ENCODE assay signal across 28 cellular contexts in the genomic region with DNA sequence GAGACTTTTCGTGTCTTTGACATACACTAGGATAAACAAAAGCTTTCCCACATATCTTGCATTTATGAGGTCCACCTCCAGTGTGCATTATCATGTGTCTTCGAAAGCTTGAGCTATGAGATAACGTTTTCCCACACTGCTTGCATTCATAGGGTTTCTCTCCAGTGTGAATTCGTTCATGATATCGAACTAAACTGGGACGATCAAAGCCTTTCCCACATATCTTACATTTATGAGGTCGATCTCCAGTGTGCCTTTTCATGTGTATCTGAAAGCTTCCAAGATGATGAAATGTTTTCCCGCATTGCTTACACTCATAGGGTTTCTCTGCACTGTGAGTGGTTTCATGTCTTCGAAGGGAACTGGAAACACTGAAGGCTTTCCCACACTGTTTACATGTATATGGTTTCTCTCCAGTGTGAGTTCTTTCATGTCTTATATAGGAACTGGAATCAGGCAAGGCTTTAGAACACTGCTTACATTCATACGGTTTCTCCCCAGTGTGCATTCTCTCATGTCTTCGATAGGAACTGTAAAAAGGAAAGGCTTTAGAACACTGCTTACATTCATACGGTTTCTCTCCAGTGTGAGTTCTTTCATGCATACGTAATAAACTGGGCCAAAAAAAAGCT.
"Had no signal": no experiment of that assay in that cellular context is flagged by ENCODE, and none has a peak within 500 bp of the region (broad histone marks: within the 10 kb centered on the region; RNA-seq: fewer than 3 reads in every experiment).

No MANE protein-coding gene starts in this region.

- ATAC-seq: activated CD4-positive, alpha-beta T cell treated with anti-CD3 and anti-CD28 coated beads for 36 hours; activated CD8-positive, alpha-beta memory T cell treated with anti-CD3 and anti-CD28 coated beads, Interleukin-2, amount 10 ng/mL, durations not matched to agents 7 days and 5 days; activated CD8-positive, alpha-beta T cell treated with anti-CD3 and anti-CD28 coated beads, Interleukin-2, amount 10 ng/mL, durations not matched to agents 7 days and 5 days; body of pancreas; gastrocnemius medialis; left cardiac atrium; left ventricle myocardium superior; psoas muscle had no signal

- FAIRE-seq: islet of Langerhans had no signal

- H3K4me1 ChIP-seq: adrenal gland, colonic mucosa, gastrocnemius medialis, parathyroid adenoma, psoas muscle, right atrium auricular region, spleen, tibial nerve had no signal

- H3K36me3 ChIP-seq: colonic mucosa had no signal

- H3K9ac ChIP-seq: parathyroid adenoma had no signal

- H3K27me3 ChIP-seq: adrenal gland, body of pancreas, cardiac muscle cell, colonic mucosa, gastrocnemius medialis, right atrium auricular region, spleen, tibial nerve had no signal

- H3K4me3 Mint-ChIP-seq: activated CD4-positive, alpha-beta T cell treated with anti-CD3 and anti-CD28 coated beads for 36 hours; activated CD8-positive, alpha-beta memory T cell treated with anti-CD3 and anti-CD28 coated beads, Interleukin-2, amount 10 ng/mL, durations not matched to agents 7 days and 5 days; activated CD8-positive, alpha-beta T cell treated with anti-CD3 and anti-CD28 coated beads, Interleukin-2, amount 10 ng/mL, durations not matched to agents 7 days and 5 days; activated naive CD4-positive, alpha-beta T cell treated with anti-CD3 and anti-CD28 coated beads, Interleukin-2, amount 50 U/mL, for 24 hours; mesothelial cell of epicardium; naive B cell had no signal

- H3K27ac ChIP-seq: adrenal gland, body of pancreas, cardiac muscle cell, colonic mucosa, gastrocnemius medialis, parathyroid adenoma, psoas muscle, right atrium auricular region, spleen, tibial nerve had no signal

- H3K4me3 ChIP-seq: adrenal gland, body of pancreas, cardiac muscle cell, colonic mucosa, gastrocnemius medialis, psoas muscle, right atrium auricular region, spleen, tibial nerve had no signal

- H3K4me1 Mint-ChIP-seq: mesothelial cell of epicardium had no signal

- H3K27me3 Mint-ChIP-seq: activated CD4-positive, alpha-beta T cell treated with anti-CD3 and anti-CD28 coated beads for 36 hours; activated CD8-positive, alpha-beta memory T cell treated with anti-CD3 and anti-CD28 coated beads, Interleukin-2, amount 10 ng/mL, durations not matched to agents 7 days and 5 days; activated naive CD4-positive, alpha-beta T cell treated with anti-CD3 and anti-CD28 coated beads, Interleukin-2, amount 50 U/mL, for 24 hours; naive B cell had no signal

- H3K27ac Mint-ChIP-seq: activated CD4-positive, alpha-beta T cell treated with anti-CD3 and anti-CD28 coated beads for 36 hours; activated CD8-positive, alpha-beta memory T cell treated with anti-CD3 and anti-CD28 coated beads, Interleukin-2, amount 10 ng/mL, durations not matched to agents 7 days and 5 days; activated CD8-positive, alpha-beta T cell treated with anti-CD3 and anti-CD28 coated beads, Interleukin-2, amount 10 ng/mL, durations not matched to agents 7 days and 5 days; activated naive CD4-positive, alpha-beta T cell treated with anti-CD3 and anti-CD28 coated beads, Interleukin-2, amount 50 U/mL, for 24 hours; activated T-helper 2 cell treated with anti-CD3 and anti-CD28 coated beads, Interferon-gamma antibody, Interleukin-2, Interleukin-4, amounts not matched to agents 10 μg/mL and 5 μg/mL and 100 μg/mL, durations not matched to agents 14 hours and 24 hours and 36 hours; mesothelial cell of epicardium; naive B cell had no signal

- DNase-seq: activated CD4-positive, alpha-beta T cell treated with anti-CD3 and anti-CD28 coated beads for 36 hours; activated CD4-positive, CD25-positive, alpha-beta regulatory T cell; activated CD8-positive, alpha-beta memory T cell treated with anti-CD3 and anti-CD28 coated beads, Interleukin-2, amount 10 ng/mL, durations not matched to agents 7 days and 5 days; activated CD8-positive, alpha-beta T cell treated with anti-CD3 and anti-CD28 coated beads, Interleukin-2, amount 10 ng/mL, durations not matched to agents 7 days and 5 days; activated T-cell treated with anti-CD3 and anti-CD28 coated beads, Interleukin-2, amount 50 U/mL, for 48 hours; adrenal gland; aorta; body of pancreas; cerebellar nuclear complex; colonic mucosa; effector CD8-positive, alpha-beta T cell; gastrocnemius medialis; glutamatergic neuron; left cardiac atrium; left ventricle myocardium superior; mammary epithelial cell; naive B cell; psoas muscle; spleen; stimulated activated naive CD4-positive, alpha-beta T cell treated with Interleukin-2 at 50 U/mL for 16 hours had no signal
